In genomic region chr5:124748687-124749594, GRCh38 we compare ENCODE assay signal across 8 cellular contexts. TPM values are rescaled to one million over a fixed set of nuclear protein-coding genes. Genes with fewer than 3 reads are reported as not detected.
DNase-seq lines count a peak whose midpoint lies in the region; ATAC-seq and TF ChIP-seq lines count a peak whose summit lies in the region.

No MANE protein-coding gene starts in this region.

- TF ChIP-seq POLR2A in adrenal gland (IDR thresholded peaks at IDR 0.05) = peak; percentile 28 to 89

- ATAC-seq in HG03196 (IDR thresholded peaks at IDR 0.05; ENCODE audit: unreplicated experiment) (peak; percentile 84), Right ventricle myocardium superior (ENCODE audit: poor library complexity) (peak; percentile 89)

- peak in 1 of 6 experiments; percentile 14 for TF ChIP-seq CTCF in adrenal gland (IDR thresholded peaks at IDR 0.05)

- 5 to 7% (median 6%) methylated on average over 24 to 25 of the region's 25 CpGs for WGBS in adrenal gland, 4 donors

- H3K4me3 ChIP-seq in adrenal gland = peak overlapping the region in 3 of 4 donors; percentile 40 to 73 (median 42)

- H3K4me1 ChIP-seq in adrenal gland (replicated peaks in 1 of 2) = peaks cover 4 to 12% of the 10 kb centered on the region in 2 donors

- intact Hi-C loops in adrenal gland (cut with DNase I) = no loop called here
- intact Hi-C loops in Right ventricle myocardium superior (cut with DNase I) = loop anchor here (2.0 to 5.0 kb wide), 2 partner anchors 97 to 158 kb away; no protein-coding TSS in a partner anchor

- H3K9me3 ChIP-seq in adrenal gland (replicated peaks in 1 of 3) = no peaks in the 10 kb centered on the region

- H3K27ac ChIP-seq in adrenal gland = peak overlapping the region; percentile 85 to 91 (median 88)

- no peaks in the 10 kb centered on the region for H3K36me3 ChIP-seq in adrenal gland (replicated peaks in 1 of 2)

- H3K27me3 ChIP-seq in adrenal gland = no peaks in the 10 kb centered on the region

- peak; percentile 96 for DNase-seq in COR-L47 (lab: John Stamatoyannopoulos, UW)
- peak; percentile 71 for DNase-seq in GM19240 (ENCODE audit: insufficient read length, low spot score)
- peak; percentile 82 for DNase-seq in NCI-H345 treated with DMSO at 0.1 percent for 48 hours (lab: John Stamatoyannopoulos, UW; ENCODE audit: unreplicated experiment)
- peak; percentile 79 to 95 (median 86) for DNase-seq in adrenal gland
- DNase-seq in Right ventricle myocardium superior = peak; percentile 59
- DNase-seq in non-pigmented ciliary epithelial cell (ENCODE audit: low read depth) = peak; percentile 83
- DNase-seq in NCI-H2196 (lab: John Stamatoyannopoulos, UW; ENCODE audit: unreplicated experiment) = no peak

RNA-seq across cellular contexts. Expression of gene ZNF608, which starts 2.5 kb away (rescaled TPM):
- 10 to 100 TPM; 15.5 to 55.0 (median 29.1) TPM for total RNA-seq in adrenal gland
- 10 to 100 TPM; 14.4 to 30.3 (median 16.7) TPM for polyA plus RNA-seq in adrenal gland
- total RNA-seq in Right ventricle myocardium superior = 8.6 TPM
